9 cellular contexts compared by ENCODE assay signal in the genomic region with DNA sequence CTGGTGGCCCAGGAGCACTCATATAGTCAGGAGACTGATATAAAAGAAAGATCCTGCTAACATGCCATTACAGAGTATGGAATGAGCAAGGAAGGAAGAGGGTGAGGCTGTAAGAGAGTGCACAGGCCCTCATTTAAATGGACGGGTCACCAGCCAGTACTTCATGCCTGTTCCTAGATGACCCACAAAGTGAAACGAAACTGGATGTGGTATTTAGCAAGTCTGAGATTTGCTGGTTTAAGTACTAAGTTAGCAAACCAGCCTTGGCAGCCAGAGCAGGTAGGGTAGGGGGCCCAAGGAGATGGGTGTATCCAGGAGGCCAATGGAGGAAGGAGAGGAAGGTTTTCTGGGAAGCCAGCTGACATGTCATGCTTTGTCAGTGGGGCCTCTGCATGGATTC. TPM values are rescaled to one million over a fixed set of nuclear protein-coding genes. Genes with fewer than 3 reads are reported as not detected.
DNase-seq lines count a peak whose midpoint lies in the region; ATAC-seq and TF ChIP-seq lines count a peak whose summit lies in the region.
"Had no signal": no experiment of that assay in that cellular context is flagged by ENCODE, and none has a peak within 500 bp of the region (broad histone marks: within the 10 kb centered on the region; RNA-seq: fewer than 3 reads in every experiment).

No MANE protein-coding gene starts in this region.

- H3F3A ChIP-seq in SK-N-SH (replicated peaks; ENCODE audit: insufficient read depth), result peaks cover 75% of the 10 kb centered on the region

- ATAC-seq in SK-N-SH treated with all-trans-retinoic acid at 6 μM for 48 hours (no peak), HG02885 (IDR thresholded peaks at IDR 0.05; ENCODE audit: poor library complexity, unreplicated experiment) (peak; percentile 38), T-cell (replicated peaks in 1 of 4) (peak in 1 of 4 experiments; percentile 18)

- H3K27ac ChIP-seq in SK-N-SH (ENCODE audit: low read depth in 2 of 2, low read length in 1 of 2), result peak overlapping the region; percentile 88 to 100

- H2AFZ ChIP-seq in SK-N-SH (ENCODE audit: low read depth), result no peak overlapping the region

- H3K9me3 ChIP-seq in SK-N-SH (no peaks in the 10 kb centered on the region), skeletal muscle satellite cell (replicated peaks; ENCODE audit: low read length) (no peaks in the 10 kb centered on the region)

- H3K9me2 ChIP-seq in SK-N-SH, result no peaks in the 10 kb centered on the region

- TF ChIP-seq EP300 in SK-N-SH (IDR thresholded peaks at IDR 0.05; ENCODE audit: borderline replicate concordance in 1 of 2, low read depth in 1 of 2, low read length in 1 of 2), result no peak

- peaks cover 5 to 81% of the 10 kb centered on the region in 2 experiments for H3K4me1 ChIP-seq in SK-N-SH (ENCODE audit: control insufficient read depth in 1 of 2, insufficient read depth in 2 of 2, low read depth in 1 of 2, low read length in 1 of 2)
- peaks cover 84% of the 10 kb centered on the region for H3K4me1 ChIP-seq in skeletal muscle satellite cell (ENCODE audit: control insufficient read depth, insufficient read depth, low read length)

- H3K36me3 Mint-ChIP-seq in T-cell, result no peaks in the 10 kb centered on the region

- H4K20me1 ChIP-seq in SK-N-SH (ENCODE audit: insufficient read depth), result no peaks in the 10 kb centered on the region

- TF ChIP-seq CTCF in SK-N-SH (IDR thresholded peaks at IDR 0.05), result no peak

- peak overlapping the region; percentile 80 for H3K4me2 ChIP-seq in SK-N-SH
- H3K4me2 ChIP-seq in skeletal muscle satellite cell (ENCODE audit: low read length), result peak overlapping the region; percentile 6

- H3K36me3 ChIP-seq in SK-N-SH (replicated peaks in 1 of 2; ENCODE audit: control insufficient read depth in 1 of 2, insufficient read depth in 2 of 2, low read length in 1 of 2), result peaks cover 40 to 48% of the 10 kb centered on the region in 2 experiments
- peaks cover 64% of the 10 kb centered on the region for H3K36me3 ChIP-seq in skeletal muscle satellite cell (ENCODE audit: insufficient read depth, low read length)

- H3K79me2 ChIP-seq in SK-N-SH (ENCODE audit: insufficient read depth), result peaks cover 81% of the 10 kb centered on the region

- H3K27ac Mint-ChIP-seq in T-cell, result peak overlapping the region; percentile 47 to 85

- peaks cover 47 to 57% (median 53%) of the 10 kb centered on the region in 3 donors for H3K4me1 Mint-ChIP-seq in T-cell

- CTCF ChIA-PET in SK-N-SH (lab: Yijun Ruan, JAX) (interaction anchor here (1.8 to 2.1 kb wide), 2 partner anchors 17 to 142 kb away, joined by 4 to 11 read pairs; no protein-coding TSS in a partner anchor), T-cell (lab: Charles Lee) (interaction anchor here (0.6 to 1.3 kb wide), 2 partner anchors 17 to 32 kb away, joined by 3 read pairs; no protein-coding TSS in a partner anchor)

- H3K27me3 Mint-ChIP-seq in T-cell, result peaks cover 0 to 13% of the 10 kb centered on the region in 2 donors

- H3K9ac ChIP-seq in SK-N-SH (peak overlapping the region; percentile 92; the same call in 1 of the 2 replicates), skeletal muscle satellite cell (ENCODE audit: low read depth, low read length) (peak overlapping the region; percentile 92)

- no peak for TF ChIP-seq RAD21 in SK-N-SH (IDR thresholded peaks at IDR 0.05; ENCODE audit: low read length)

- no peaks in the 10 kb centered on the region for H3K9me3 Mint-ChIP-seq in T-cell

- 80% methylated on average over 2 of the region's 2 CpGs for WGBS in SK-N-SH (ENCODE audit: low lambda C conversion rate)

- H3K4me3 Mint-ChIP-seq in T-cell, result peak overlapping the region in 1 of 3 donors; percentile 8

- DNase-seq in SK-N-SH (no peak), T-cell (no peak), activated gamma-delta T cell treated with Interleukin-2 at 50 U/mL for 16 hours (no peak), DMS79 (lab: John Stamatoyannopoulos, UW) (no peak), HT-29 (ENCODE audit: low spot score) (no peak)
- DNase-seq: 8988T had no signal

- H3K27me3 ChIP-seq in SK-N-SH (ENCODE audit: insufficient read depth), result no peaks in the 10 kb centered on the region
- no peaks in the 10 kb centered on the region for H3K27me3 ChIP-seq in skeletal muscle satellite cell (ENCODE audit: control insufficient read depth, insufficient read depth, low read length)

- H3K4me3 ChIP-seq in SK-N-SH (ENCODE audit: low read depth in 2 of 2, low read length in 1 of 2), result no peak overlapping the region
- H3K4me3 ChIP-seq in skeletal muscle satellite cell (ENCODE audit: low read length), result no peak overlapping the region

- POLR2A ChIA-PET in SK-N-SH (lab: Yijun Ruan, JAX), result no interaction called here
- POLR2A ChIA-PET in T-cell (lab: Charles Lee), result no interaction called here

TF ChIP-seq in SK-N-SH, 30 proteins besides CTCF, POLR2A, EP300 and RAD21 (continues in another document):
- TF ChIP-seq RFX5 (IDR thresholded peaks at IDR 0.05; ENCODE audit: low read length) (no peak), TCF12 (IDR thresholded peaks at IDR 0.05) (no peak), SIN3A (IDR thresholded peaks at IDR 0.05; ENCODE audit: borderline replicate concordance, low read depth, low read length) (no peak), SMC3 (IDR thresholded peaks at IDR 0.05; ENCODE audit: low read depth, low read length) (no peak), MEF2A (IDR thresholded peaks at IDR 0.05; ENCODE audit: borderline replicate concordance, low read depth) (no peak), FOSL2 (IDR thresholded peaks at IDR 0.05; ENCODE audit: borderline replicate concordance, low read depth) (no peak), FOXM1 (IDR thresholded peaks at IDR 0.05; ENCODE audit: low read depth) (no peak), POLR2AphosphoS5 (IDR thresholded peaks at IDR 0.05; ENCODE audit: low read depth, low read length) (no peak), RCOR1 (IDR thresholded peaks at IDR 0.05; ENCODE audit: low read length) (no peak), NRF1 (IDR thresholded peaks at IDR 0.05; ENCODE audit: low read depth, low read length) (no peak), RXRA (IDR thresholded peaks at IDR 0.05; ENCODE audit: borderline replicate concordance, low read depth) (no peak)
- TF ChIP-seq, protein P1, sequence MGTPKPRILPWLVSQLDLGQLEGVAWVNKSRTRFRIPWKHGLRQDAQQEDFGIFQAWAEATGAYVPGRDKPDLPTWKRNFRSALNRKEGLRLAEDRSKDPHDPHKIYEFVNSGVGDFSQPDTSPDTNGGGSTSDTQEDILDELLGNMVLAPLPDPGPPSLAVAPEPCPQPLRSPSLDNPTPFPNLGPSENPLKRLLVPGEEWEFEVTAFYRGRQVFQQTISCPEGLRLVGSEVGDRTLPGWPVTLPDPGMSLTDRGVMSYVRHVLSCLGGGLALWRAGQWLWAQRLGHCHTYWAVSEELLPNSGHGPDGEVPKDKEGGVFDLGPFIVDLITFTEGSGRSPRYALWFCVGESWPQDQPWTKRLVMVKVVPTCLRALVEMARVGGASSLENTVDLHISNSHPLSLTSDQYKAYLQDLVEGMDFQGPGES (IDR thresholded peaks at IDR 0.05; ENCODE audit: low read depth, low read length), result no peak
- TF ChIP-seq, protein P2, sequence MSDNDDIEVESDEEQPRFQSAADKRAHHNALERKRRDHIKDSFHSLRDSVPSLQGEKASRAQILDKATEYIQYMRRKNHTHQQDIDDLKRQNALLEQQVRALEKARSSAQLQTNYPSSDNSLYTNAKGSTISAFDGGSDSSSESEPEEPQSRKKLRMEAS (IDR thresholded peaks at IDR 0.05; ENCODE audit: low read depth), result no peak

TF ChIP-seq in SK-N-SH treated with all-trans-retinoic acid at 6 μM for 48 hours, 23 proteins besides CTCF, POLR2A, EP300 and RAD21:
- TF ChIP-seq ISL1 (CRISPR knock-in tag; IDR thresholded peaks at IDR 0.05), result no peak
- no peak for TF ChIP-seq ZFP30 (CRISPR knock-in tag; IDR thresholded peaks at IDR 0.05)
- TF ChIP-seq, protein P3, sequence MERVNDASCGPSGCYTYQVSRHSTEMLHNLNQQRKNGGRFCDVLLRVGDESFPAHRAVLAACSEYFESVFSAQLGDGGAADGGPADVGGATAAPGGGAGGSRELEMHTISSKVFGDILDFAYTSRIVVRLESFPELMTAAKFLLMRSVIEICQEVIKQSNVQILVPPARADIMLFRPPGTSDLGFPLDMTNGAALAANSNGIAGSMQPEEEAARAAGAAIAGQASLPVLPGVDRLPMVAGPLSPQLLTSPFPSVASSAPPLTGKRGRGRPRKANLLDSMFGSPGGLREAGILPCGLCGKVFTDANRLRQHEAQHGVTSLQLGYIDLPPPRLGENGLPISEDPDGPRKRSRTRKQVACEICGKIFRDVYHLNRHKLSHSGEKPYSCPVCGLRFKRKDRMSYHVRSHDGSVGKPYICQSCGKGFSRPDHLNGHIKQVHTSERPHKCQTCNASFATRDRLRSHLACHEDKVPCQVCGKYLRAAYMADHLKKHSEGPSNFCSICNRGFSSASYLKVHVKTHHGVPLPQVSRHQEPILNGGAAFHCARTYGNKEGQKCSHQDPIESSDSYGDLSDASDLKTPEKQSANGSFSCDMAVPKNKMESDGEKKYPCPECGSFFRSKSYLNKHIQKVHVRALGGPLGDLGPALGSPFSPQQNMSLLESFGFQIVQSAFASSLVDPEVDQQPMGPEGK (CRISPR knock-in tag; IDR thresholded peaks at IDR 0.05; ENCODE audit: borderline replicate concordance), result no peak
- TF ChIP-seq ZC3H10 (CRISPR knock-in tag; IDR thresholded peaks at IDR 0.05), result no peak
- TF ChIP-seq ARNTL (CRISPR knock-in tag; IDR thresholded peaks at IDR 0.05; ENCODE audit: borderline replicate concordance, low read depth), result no peak
- TF ChIP-seq OSR1 (CRISPR knock-in tag; IDR thresholded peaks at IDR 0.05), result no peak
- no peak for TF ChIP-seq ZFP3 (CRISPR knock-in tag; IDR thresholded peaks at IDR 0.05)

RNA-seq across cellular contexts. Expression of a gene that starts 15.9 kb away (rescaled TPM):
- 443 and 528 TPM in 2 replicates for polyA plus RNA-seq in SK-N-SH (2012; rRNA removed)
- 569 and 615 TPM in 2 replicates for polyA plus RNA-seq in SK-N-SH (2012; cell fraction: cytosol; rRNA removed)
- 256 and 330 TPM in 2 replicates for polyA plus RNA-seq in SK-N-SH (2012; cell fraction: nucleus; rRNA removed)
- 10 to 100 TPM in 3 of 5 donors, 1 to 10 TPM in 2; 8.0 to 18.6 (median 11.0) TPM for total RNA-seq in T-cell
- total RNA-seq in skeletal muscle satellite cell (2012; rRNA removed), result 342 and 377 TPM in 2 replicates
- 57.4 and 74.7 TPM in 2 replicates for total RNA-seq in HT-29 (2014; rRNA removed; shearing (Covaris generic))
